8 cellular contexts compared by ENCODE assay signal in the genomic region with DNA sequence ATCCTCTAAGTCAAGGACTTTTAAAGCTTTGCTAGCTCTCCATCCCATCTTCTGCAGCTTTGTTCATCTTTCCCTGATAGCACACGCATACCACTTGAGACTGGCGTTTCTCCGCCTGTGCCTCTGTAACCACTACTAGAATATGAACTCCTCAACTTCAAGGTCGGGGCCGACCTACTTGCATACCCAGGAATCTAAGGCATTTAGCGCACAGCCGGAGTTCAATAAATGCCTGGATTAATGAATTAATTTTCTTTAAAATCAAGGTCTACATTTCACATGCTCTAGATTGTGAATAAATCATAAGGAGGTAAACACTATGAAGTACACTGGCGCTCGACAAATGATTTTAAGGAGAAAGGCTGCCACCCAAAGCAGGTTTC.
DNase-seq lines count a peak whose midpoint lies in the region; FAIRE-seq and TF ChIP-seq lines count a peak whose summit lies in the region.

No MANE protein-coding gene starts in this region.

- intact Hi-C loops in kidney (cut with DNase I) (no loop called here), thyroid gland (cut with DNase I) (loop anchor here (10.0 kb wide), 2 partner anchors 90 to 730 kb away; partner anchors contain the start of genes HNRNPD and LIN54)

- peak overlapping the region in 1 of 2 donors; percentile 43 for H3K9ac ChIP-seq in kidney (ENCODE audit: low read length in 2 of 2)

- TF ChIP-seq CTCF in kidney (IDR thresholded peaks at IDR 0.05; ENCODE audit: borderline replicate concordance, extremely low read depth, insufficient read depth): no peak
- no peak for TF ChIP-seq CTCF in thyroid gland (IDR thresholded peaks at IDR 0.05)

- no peak overlapping the region for H3K27ac ChIP-seq in kidney (ENCODE audit: low read depth in 2 of 2, low read length in 2 of 2)
- peak overlapping the region in 2 of 3 donors; percentile 33 to 44 for H3K27ac ChIP-seq in thyroid gland

- H3K4me3 ChIP-seq in kidney (ENCODE audit: low read length in 2 of 2) (peak overlapping the region; percentile 50 to 62), thyroid gland (replicated peaks in 1 of 3) (peak overlapping the region in 2 of 3 donors; percentile 21 to 32)

- TF ChIP-seq POLR2A in thyroid gland (IDR thresholded peaks at IDR 0.05): no peak

- no peaks in the 10 kb centered on the region for H3K9me3 Mint-ChIP-seq in activated CD4-positive, alpha-beta T cell treated with anti-CD3 and anti-CD28 coated beads, Interleukin-2, amount 10 ng/mL, durations not matched to agents 7 days and 5 days
- no peaks in the 10 kb centered on the region for H3K9me3 Mint-ChIP-seq in activated naive CD8-positive, alpha-beta T cell (ENCODE audit: low read depth)

- no peak for DNase-seq in activated CD4-positive, alpha-beta T cell treated with anti-CD3 and anti-CD28 coated beads, Interleukin-2, amount 10 ng/mL, durations not matched to agents 7 days and 5 days
- DNase-seq in activated CD4-positive, alpha-beta T cell treated with anti-CD3 and anti-CD28 coated beads for 4 hours: no peak
- DNase-seq in kidney (no peak), thyroid gland (no peak), superior temporal gyrus (ENCODE audit: extremely low spot score) (no peak), NCI-H1436 (lab: John Stamatoyannopoulos, UW) (no peak), glomerular visceral epithelial cell (ENCODE audit: extremely low spot score) (no peak)

- H3K27me3 ChIP-seq in thyroid gland: no peaks in the 10 kb centered on the region

- no peak for FAIRE-seq in kidney (lab: Jason Lieb, UNC)

- H3K4me3 Mint-ChIP-seq in activated CD4-positive, alpha-beta T cell treated with anti-CD3 and anti-CD28 coated beads, Interleukin-2, amount 10 ng/mL, durations not matched to agents 7 days and 5 days: peak overlapping the region; percentile 72
- H3K4me3 Mint-ChIP-seq in activated naive CD8-positive, alpha-beta T cell: peak overlapping the region; percentile 87

- no peaks in the 10 kb centered on the region for H3K9me3 ChIP-seq in kidney (ENCODE audit: control insufficient read depth in 1 of 2, low read length in 2 of 2)
- no peaks in the 10 kb centered on the region for H3K9me3 ChIP-seq in thyroid gland

- no peaks in the 10 kb centered on the region for H3K36me3 Mint-ChIP-seq in activated CD4-positive, alpha-beta T cell treated with anti-CD3 and anti-CD28 coated beads, Interleukin-2, amount 10 ng/mL, durations not matched to agents 7 days and 5 days (ENCODE audit: low read depth)
- H3K36me3 Mint-ChIP-seq in activated naive CD8-positive, alpha-beta T cell: no peaks in the 10 kb centered on the region

- H3K4me1 Mint-ChIP-seq in activated CD4-positive, alpha-beta T cell treated with anti-CD3 and anti-CD28 coated beads, Interleukin-2, amount 10 ng/mL, durations not matched to agents 7 days and 5 days: peaks cover 15% of the 10 kb centered on the region
- H3K4me1 Mint-ChIP-seq in activated naive CD8-positive, alpha-beta T cell (ENCODE audit: low read depth): peaks cover 16% of the 10 kb centered on the region

- peak overlapping the region; percentile 85 for H3K27ac Mint-ChIP-seq in activated CD4-positive, alpha-beta T cell treated with anti-CD3 and anti-CD28 coated beads, Interleukin-2, amount 10 ng/mL, durations not matched to agents 7 days and 5 days
- H3K27ac Mint-ChIP-seq in activated naive CD8-positive, alpha-beta T cell: no peak overlapping the region

- H3K4me1 ChIP-seq in kidney (ENCODE audit: control insufficient read depth in 1 of 2, insufficient read depth in 1 of 2, low read depth in 1 of 2, low read length in 2 of 2) (peaks cover 0 to 6% of the 10 kb centered on the region in 2 donors), thyroid gland (no peaks in the 10 kb centered on the region)

- POLR2A ChIA-PET in activated CD4-positive, alpha-beta T cell treated with anti-CD3 and anti-CD28 coated beads, Interleukin-2, amount 10 ng/mL, durations not matched to agents 7 days and 5 days (lab: Charles Lee): no interaction called here

- WGBS in thyroid gland, 2 donors: 1 to 4% methylated on average over 9 of the region's 9 CpGs

- CTCF ChIA-PET in activated CD4-positive, alpha-beta T cell treated with anti-CD3 and anti-CD28 coated beads, Interleukin-2, amount 10 ng/mL, durations not matched to agents 7 days and 5 days (lab: Charles Lee): interaction anchor here (0.5 to 2.1 kb wide), 17 partner anchors 8 to 817 kb away, joined by 3 to 8 read pairs (median 3); partner anchors contain the start of gene HNRNPDL

- H3K36me3 ChIP-seq in kidney (ENCODE audit: control insufficient read depth in 1 of 2, insufficient read depth in 2 of 2, low read length in 2 of 2) (no peaks in the 10 kb centered on the region), thyroid gland (no peaks in the 10 kb centered on the region)

- H3K27me3 Mint-ChIP-seq in activated CD4-positive, alpha-beta T cell treated with anti-CD3 and anti-CD28 coated beads, Interleukin-2, amount 10 ng/mL, durations not matched to agents 7 days and 5 days: peaks cover 16% of the 10 kb centered on the region
- no peaks in the 10 kb centered on the region for H3K27me3 Mint-ChIP-seq in activated naive CD8-positive, alpha-beta T cell

Comparison
In these comparisons a context has a peak if more than half of its experiments do, and no peak if none do; other contexts are left out.
1. H3K27ac ChIP-seq: peak in thyroid gland (2 of 3); none in kidney (0 of 2).